In the genomic region with DNA sequence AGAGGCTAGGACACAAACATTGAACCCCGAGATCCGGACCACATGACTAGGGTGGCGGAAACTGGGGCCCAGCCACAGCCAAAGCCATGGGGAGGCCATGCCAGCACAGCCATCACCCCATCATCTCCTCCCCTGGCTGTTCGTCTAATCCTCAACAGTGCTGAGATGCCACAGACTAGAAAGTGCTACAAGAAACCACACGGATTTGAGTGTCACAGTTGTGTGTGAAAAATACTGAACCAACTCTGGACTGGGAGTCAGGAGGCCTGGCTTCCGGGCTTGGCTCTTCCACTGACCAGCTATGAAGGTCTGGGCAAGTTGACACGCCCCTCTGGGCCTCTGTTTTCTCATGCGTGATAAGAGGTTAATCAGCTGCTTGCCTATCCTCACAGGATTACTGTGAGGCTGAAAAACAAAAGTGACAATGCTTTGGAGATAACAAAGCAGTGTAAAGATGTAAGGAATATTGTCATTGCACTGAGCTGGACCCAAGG, we compare ENCODE assay signal across 1 cellular context.
TF ChIP-seq lines count a peak whose summit lies in the region.

No MANE protein-coding gene starts in this region.

TF ChIP-seq in K562, 482 proteins besides CTCF, POLR2A, EP300 and RAD21 (continued from another document and continues in another):
- TF ChIP-seq, protein P1, sequence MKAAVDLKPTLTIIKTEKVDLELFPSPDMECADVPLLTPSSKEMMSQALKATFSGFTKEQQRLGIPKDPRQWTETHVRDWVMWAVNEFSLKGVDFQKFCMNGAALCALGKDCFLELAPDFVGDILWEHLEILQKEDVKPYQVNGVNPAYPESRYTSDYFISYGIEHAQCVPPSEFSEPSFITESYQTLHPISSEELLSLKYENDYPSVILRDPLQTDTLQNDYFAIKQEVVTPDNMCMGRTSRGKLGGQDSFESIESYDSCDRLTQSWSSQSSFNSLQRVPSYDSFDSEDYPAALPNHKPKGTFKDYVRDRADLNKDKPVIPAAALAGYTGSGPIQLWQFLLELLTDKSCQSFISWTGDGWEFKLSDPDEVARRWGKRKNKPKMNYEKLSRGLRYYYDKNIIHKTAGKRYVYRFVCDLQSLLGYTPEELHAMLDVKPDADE (conservative IDR thresholded peaks at IDR 0.05; ENCODE audit: control insufficient read depth, low read depth, low read length): no peak
- TF ChIP-seq, protein P2, sequence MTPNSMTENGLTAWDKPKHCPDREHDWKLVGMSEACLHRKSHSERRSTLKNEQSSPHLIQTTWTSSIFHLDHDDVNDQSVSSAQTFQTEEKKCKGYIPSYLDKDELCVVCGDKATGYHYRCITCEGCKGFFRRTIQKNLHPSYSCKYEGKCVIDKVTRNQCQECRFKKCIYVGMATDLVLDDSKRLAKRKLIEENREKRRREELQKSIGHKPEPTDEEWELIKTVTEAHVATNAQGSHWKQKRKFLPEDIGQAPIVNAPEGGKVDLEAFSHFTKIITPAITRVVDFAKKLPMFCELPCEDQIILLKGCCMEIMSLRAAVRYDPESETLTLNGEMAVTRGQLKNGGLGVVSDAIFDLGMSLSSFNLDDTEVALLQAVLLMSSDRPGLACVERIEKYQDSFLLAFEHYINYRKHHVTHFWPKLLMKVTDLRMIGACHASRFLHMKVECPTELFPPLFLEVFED (CRISPR knock-in tag; conservative IDR thresholded peaks at IDR 0.05): no peak
- peak; percentile 58; the same call in 1 of the 2 replicates for TF ChIP-seq FOXJ2 (tag; IDR thresholded peaks at IDR 0.05)
- peak; percentile 81 for TF ChIP-seq ZBTB17 (CRISPR knock-in tag; IDR thresholded peaks at IDR 0.05)
- peak; percentile 68; the same call in 1 of the 2 replicates for TF ChIP-seq ZNF174 (CRISPR knock-in tag; IDR thresholded peaks at IDR 0.05)
- TF ChIP-seq SMAD3 (CRISPR knock-in tag; conservative IDR thresholded peaks at IDR 0.05): peak; percentile 46; the same call in 1 of the 2 replicates
- TF ChIP-seq ZNF717 (CRISPR knock-in tag; IDR thresholded peaks at IDR 0.05): no peak
- 0 out of 2 replicates have a peak, but pooled peaks have one; percentile 67 for TF ChIP-seq E2F3 (CRISPR knock-in tag; IDR thresholded peaks at IDR 0.05)
- TF ChIP-seq FOSL1 (tag; conservative IDR thresholded peaks at IDR 0.05): peak; percentile 34; the same call in 1 of the 2 replicates
- TF ChIP-seq ZSCAN32 (CRISPR knock-in tag; IDR thresholded peaks at IDR 0.05): 0 out of 2 replicates have a peak, but pooled peaks have one; percentile 37
- no peak for TF ChIP-seq SP1 (CRISPR knock-in tag; IDR thresholded peaks at IDR 0.05)
- no peak for TF ChIP-seq NR2C1 (IDR thresholded peaks at IDR 0.05)
- 0 out of 2 replicates have a peak, but pooled peaks have one; percentile 7 for TF ChIP-seq NR2C1 (tag; IDR thresholded peaks at IDR 0.05)
- no peak for TF ChIP-seq KAT8 (IDR thresholded peaks at IDR 0.05; ENCODE audit: low read depth)
- TF ChIP-seq, protein P3, sequence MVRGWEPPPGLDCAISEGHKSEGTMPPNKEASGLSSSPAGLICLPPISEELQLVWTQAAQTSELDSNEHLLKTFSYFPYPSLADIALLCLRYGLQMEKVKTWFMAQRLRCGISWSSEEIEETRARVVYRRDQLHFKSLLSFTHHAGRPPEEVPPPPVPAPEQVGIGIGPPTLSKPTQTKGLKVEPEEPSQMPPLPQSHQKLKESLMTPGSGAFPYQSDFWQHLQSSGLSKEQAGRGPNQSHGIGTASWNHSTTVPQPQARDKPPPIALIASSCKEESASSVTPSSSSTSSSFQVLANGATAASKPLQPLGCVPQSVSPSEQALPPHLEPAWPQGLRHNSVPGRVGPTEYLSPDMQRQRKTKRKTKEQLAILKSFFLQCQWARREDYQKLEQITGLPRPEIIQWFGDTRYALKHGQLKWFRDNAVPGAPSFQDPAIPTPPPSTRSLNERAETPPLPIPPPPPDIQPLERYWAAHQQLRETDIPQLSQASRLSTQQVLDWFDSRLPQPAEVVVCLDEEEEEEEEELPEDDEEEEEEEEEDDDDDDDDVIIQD (CRISPR knock-in tag; IDR thresholded peaks at IDR 0.05): 0 out of 2 replicates have a peak, but pooled peaks have one; percentile 37
- no peak for TF ChIP-seq ILK (tag; IDR thresholded peaks at IDR 0.05; ENCODE audit: borderline replicate concordance, low read depth)
- TF ChIP-seq RCOR1 (IDR thresholded peaks at IDR 0.05; ENCODE audit: borderline replicate concordance in 1 of 2, low read depth in 2 of 2, low read length in 2 of 2): peak in 1 of 2 experiments; percentile 77; a peak in 2 of 4 replicates
- TF ChIP-seq TCF3 (CRISPR knock-in tag; IDR thresholded peaks at IDR 0.05): peak; percentile 64
- TF ChIP-seq CBFA2T2 (conservative IDR thresholded peaks at IDR 0.05): peak; percentile 54
- TF ChIP-seq PTTG1 (tag; IDR thresholded peaks at IDR 0.05; ENCODE audit: low read depth): peak; percentile 37; the same call in 1 of the 2 replicates
- TF ChIP-seq, protein P4, sequence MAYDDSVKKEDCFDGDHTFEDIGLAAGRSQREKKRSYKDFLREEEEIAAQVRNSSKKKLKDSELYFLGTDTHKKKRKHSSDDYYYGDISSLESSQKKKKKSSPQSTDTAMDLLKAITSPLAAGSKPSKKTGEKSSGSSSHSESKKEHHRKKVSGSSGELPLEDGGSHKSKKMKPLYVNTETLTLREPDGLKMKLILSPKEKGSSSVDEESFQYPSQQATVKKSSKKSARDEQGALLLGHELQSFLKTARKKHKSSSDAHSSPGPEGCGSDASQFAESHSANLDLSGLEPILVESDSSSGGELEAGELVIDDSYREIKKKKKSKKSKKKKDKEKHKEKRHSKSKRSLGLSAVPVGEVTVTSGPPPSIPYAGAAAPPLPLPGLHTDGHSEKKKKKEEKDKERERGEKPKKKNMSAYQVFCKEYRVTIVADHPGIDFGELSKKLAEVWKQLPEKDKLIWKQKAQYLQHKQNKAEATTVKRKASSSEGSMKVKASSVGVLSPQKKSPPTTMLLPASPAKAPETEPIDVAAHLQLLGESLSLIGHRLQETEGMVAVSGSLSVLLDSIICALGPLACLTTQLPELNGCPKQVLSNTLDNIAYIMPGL (CRISPR knock-in tag; IDR thresholded peaks at IDR 0.05): no peak
- TF ChIP-seq, protein P5, sequence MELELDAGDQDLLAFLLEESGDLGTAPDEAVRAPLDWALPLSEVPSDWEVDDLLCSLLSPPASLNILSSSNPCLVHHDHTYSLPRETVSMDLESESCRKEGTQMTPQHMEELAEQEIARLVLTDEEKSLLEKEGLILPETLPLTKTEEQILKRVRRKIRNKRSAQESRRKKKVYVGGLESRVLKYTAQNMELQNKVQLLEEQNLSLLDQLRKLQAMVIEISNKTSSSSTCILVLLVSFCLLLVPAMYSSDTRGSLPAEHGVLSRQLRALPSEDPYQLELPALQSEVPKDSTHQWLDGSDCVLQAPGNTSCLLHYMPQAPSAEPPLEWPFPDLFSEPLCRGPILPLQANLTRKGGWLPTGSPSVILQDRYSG (tag; conservative IDR thresholded peaks at IDR 0.05; ENCODE audit: low read depth): peak; percentile 90
- peak; percentile 71; the same call in 1 of the 2 replicates for TF ChIP-seq BCL6 (CRISPR knock-in tag; IDR thresholded peaks at IDR 0.05)
- TF ChIP-seq SIX5 (IDR thresholded peaks at IDR 0.05; ENCODE audit: borderline replicate concordance in 1 of 2, insufficient read depth in 1 of 2, low read depth in 1 of 2, low read length in 2 of 2): no peak
- peak; percentile 25; the same call in 1 of the 2 replicates for TF ChIP-seq HINFP (tag; conservative IDR thresholded peaks at IDR 0.05; ENCODE audit: low read depth)
- TF ChIP-seq RNF2 (IDR thresholded peaks at IDR 0.05): no peak
- TF ChIP-seq, protein P6, sequence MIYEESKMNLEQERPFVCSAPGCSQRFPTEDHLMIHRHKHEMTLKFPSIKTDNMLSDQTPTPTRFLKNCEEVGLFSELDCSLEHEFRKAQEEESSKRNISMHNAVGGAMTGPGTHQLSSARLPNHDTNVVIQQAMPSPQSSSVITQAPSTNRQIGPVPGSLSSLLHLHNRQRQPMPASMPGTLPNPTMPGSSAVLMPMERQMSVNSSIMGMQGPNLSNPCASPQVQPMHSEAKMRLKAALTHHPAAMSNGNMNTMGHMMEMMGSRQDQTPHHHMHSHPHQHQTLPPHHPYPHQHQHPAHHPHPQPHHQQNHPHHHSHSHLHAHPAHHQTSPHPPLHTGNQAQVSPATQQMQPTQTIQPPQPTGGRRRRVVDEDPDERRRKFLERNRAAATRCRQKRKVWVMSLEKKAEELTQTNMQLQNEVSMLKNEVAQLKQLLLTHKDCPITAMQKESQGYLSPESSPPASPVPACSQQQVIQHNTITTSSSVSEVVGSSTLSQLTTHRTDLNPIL (CRISPR knock-in tag; IDR thresholded peaks at IDR 0.05): no peak
- TF ChIP-seq, protein P7, sequence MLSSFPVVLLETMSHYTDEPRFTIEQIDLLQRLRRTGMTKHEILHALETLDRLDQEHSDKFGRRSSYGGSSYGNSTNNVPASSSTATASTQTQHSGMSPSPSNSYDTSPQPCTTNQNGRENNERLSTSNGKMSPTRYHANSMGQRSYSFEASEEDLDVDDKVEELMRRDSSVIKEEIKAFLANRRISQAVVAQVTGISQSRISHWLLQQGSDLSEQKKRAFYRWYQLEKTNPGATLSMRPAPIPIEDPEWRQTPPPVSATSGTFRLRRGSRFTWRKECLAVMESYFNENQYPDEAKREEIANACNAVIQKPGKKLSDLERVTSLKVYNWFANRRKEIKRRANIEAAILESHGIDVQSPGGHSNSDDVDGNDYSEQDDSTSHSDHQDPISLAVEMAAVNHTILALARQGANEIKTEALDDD (IDR thresholded peaks at IDR 0.05): peak; percentile 16; the same call in 1 of the 2 replicates
- TF ChIP-seq ETV1 (tag; conservative IDR thresholded peaks at IDR 0.05; ENCODE audit: low read depth): peak; percentile 23; the same call in 1 of the 2 replicates
- TF ChIP-seq CREM (IDR thresholded peaks at IDR 0.05; ENCODE audit: low read depth): 0 out of 2 replicates have a peak, but pooled peaks have one; percentile 23
- peak; percentile 49; the same call in 1 of the 2 replicates for TF ChIP-seq GABPA (tag; conservative IDR thresholded peaks at IDR 0.05; ENCODE audit: low read depth)
- TF ChIP-seq, protein P8, sequence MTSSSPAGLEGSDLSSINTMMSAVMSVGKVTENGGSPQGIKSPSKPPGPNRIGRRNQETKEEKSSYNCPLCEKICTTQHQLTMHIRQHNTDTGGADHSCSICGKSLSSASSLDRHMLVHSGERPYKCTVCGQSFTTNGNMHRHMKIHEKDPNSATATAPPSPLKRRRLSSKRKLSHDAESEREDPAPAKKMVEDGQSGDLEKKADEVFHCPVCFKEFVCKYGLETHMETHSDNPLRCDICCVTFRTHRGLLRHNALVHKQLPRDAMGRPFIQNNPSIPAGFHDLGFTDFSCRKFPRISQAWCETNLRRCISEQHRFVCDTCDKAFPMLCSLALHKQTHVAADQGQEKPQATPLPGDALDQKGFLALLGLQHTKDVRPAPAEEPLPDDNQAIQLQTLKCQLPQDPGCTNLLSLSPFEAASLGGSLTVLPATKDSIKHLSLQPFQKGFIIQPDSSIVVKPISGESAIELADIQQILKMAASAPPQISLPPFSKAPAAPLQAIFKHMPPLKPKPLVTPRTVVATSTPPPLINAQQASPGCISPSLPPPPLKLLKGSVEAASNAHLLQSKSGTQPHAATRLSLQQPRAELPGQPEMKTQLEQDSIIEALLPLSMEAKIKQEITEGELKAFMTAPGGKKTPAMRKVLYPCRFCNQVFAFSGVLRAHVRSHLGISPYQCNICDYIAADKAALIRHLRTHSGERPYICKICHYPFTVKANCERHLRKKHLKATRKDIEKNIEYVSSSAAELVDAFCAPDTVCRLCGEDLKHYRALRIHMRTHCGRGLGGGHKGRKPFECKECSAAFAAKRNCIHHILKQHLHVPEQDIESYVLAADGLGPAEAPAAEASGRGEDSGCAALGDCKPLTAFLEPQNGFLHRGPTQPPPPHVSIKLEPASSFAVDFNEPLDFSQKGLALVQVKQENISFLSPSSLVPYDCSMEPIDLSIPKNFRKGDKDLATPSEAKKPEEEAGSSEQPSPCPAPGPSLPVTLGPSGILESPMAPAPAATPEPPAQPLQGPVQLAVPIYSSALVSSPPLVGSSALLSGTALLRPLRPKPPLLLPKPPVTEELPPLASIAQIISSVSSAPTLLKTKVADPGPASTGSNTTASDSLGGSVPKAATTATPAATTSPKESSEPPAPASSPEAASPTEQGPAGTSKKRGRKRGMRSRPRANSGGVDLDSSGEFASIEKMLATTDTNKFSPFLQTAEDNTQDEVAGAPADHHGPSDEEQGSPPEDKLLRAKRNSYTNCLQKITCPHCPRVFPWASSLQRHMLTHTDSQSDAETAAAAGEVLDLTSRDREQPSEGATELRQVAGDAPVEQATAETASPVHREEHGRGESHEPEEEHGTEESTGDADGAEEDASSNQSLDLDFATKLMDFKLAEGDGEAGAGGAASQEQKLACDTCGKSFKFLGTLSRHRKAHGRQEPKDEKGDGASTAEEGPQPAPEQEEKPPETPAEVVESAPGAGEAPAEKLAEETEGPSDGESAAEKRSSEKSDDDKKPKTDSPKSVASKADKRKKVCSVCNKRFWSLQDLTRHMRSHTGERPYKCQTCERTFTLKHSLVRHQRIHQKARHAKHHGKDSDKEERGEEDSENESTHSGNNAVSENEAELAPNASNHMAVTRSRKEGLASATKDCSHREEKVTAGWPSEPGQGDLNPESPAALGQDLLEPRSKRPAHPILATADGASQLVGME (CRISPR knock-in tag; IDR thresholded peaks at IDR 0.05): peak; percentile 37; the same call in 1 of the 2 replicates
- TF ChIP-seq PHF20 (IDR thresholded peaks at IDR 0.05; ENCODE audit: partially characterized antibody): no peak
- no peak for TF ChIP-seq ZNF3 (CRISPR knock-in tag; IDR thresholded peaks at IDR 0.05)
- TF ChIP-seq TCF15 (CRISPR knock-in tag; IDR thresholded peaks at IDR 0.05): peak; percentile 55; the same call in 1 of the 2 replicates
- TF ChIP-seq EP400 (IDR thresholded peaks at IDR 0.05): no peak
- no peak for TF ChIP-seq TBL1XR1 (IDR thresholded peaks at IDR 0.05; ENCODE audit: low read length in 2 of 2)
- peak; percentile 93 for TF ChIP-seq TFAP4 (CRISPR knock-in tag; IDR thresholded peaks at IDR 0.05; ENCODE audit: borderline replicate concordance)
- peak; percentile 43; the same call in 1 of the 2 replicates for TF ChIP-seq NCOR1 (IDR thresholded peaks at IDR 0.05)
- TF ChIP-seq SOX6 (IDR thresholded peaks at IDR 0.05): peak; percentile 96
- TF ChIP-seq RBM34 (IDR thresholded peaks at IDR 0.05; ENCODE audit: borderline replicate concordance, insufficient read depth, low read length): no peak
- TF ChIP-seq ARID1B (IDR thresholded peaks at IDR 0.05): peak; percentile 70
